8 cellular contexts compared by ENCODE assay signal in genomic region chrX:21840199-21840557, GRCh38. TPM values are rescaled to one million over a fixed set of nuclear protein-coding genes. Genes with fewer than 3 reads are reported as not detected.
DNase-seq lines count a peak whose midpoint lies in the region; ATAC-seq and TF ChIP-seq lines count a peak whose summit lies in the region.

No MANE protein-coding gene starts in this region.

- peak overlapping the region; percentile 76 to 95 (median 92) for H3K27ac ChIP-seq in BLaER1 treated with 17β-estradiol and CSF1 and Interleukin-3, amounts not matched to agents 10 nM and 100 nM
- peak overlapping the region; percentile 69 for H3K27ac ChIP-seq in cingulate gyrus (ENCODE audit: low read depth, low read length)

- H3K4me3 ChIP-seq in BLaER1 treated with 17β-estradiol and CSF1 and Interleukin-3, amounts not matched to agents 10 nM and 100 nM = peak overlapping the region; percentile 49 to 83 (median 76)

- no peaks in the 10 kb centered on the region for H3K9me3 Mint-ChIP-seq in natural killer cell

- peaks cover 7% of the 10 kb centered on the region in 2 donors for H3K4me1 Mint-ChIP-seq in natural killer cell

- peak; percentile 18 for ATAC-seq in GM19351 (IDR thresholded peaks at IDR 0.05; ENCODE audit: unreplicated experiment)
- no peak for ATAC-seq in natural killer cell

- H3K9ac ChIP-seq in BLaER1 treated with 17β-estradiol and CSF1 and Interleukin-3, amounts not matched to agents 10 nM and 100 nM = peak overlapping the region; percentile 80 to 97 (median 92)

- TF ChIP-seq CTCF in natural killer cell (IDR thresholded peaks at IDR 0.05) = no peak

- intact Hi-C loops in natural killer cell (cut with micrococcal nuclease) = no loop called here

- no peaks in the 10 kb centered on the region for H4K20me1 ChIP-seq in BLaER1 treated with 17β-estradiol and CSF1 and Interleukin-3, amounts not matched to agents 10 nM and 100 nM

- no peaks in the 10 kb centered on the region for H3K9me3 ChIP-seq in BLaER1 treated with 17β-estradiol and CSF1 and Interleukin-3, amounts not matched to agents 10 nM and 100 nM (replicated peaks in 1 of 11)

- peak overlapping the region; percentile 87 for H3K4me3 Mint-ChIP-seq in natural killer cell

- no peaks in the 10 kb centered on the region for H3K36me3 Mint-ChIP-seq in natural killer cell

- peaks cover 0 to 3% of the 10 kb centered on the region in 2 donors for H3K27me3 Mint-ChIP-seq in natural killer cell (ENCODE audit: low read depth in 2 of 2)

- peak overlapping the region; percentile 83 to 86 for H3K27ac Mint-ChIP-seq in natural killer cell

- H3K4me1 ChIP-seq in BLaER1 treated with 17β-estradiol and CSF1 and Interleukin-3, amounts not matched to agents 10 nM and 100 nM = peaks cover 0 to 10% (median 0%) of the 10 kb centered on the region in 10 experiments; a peak in 5 of 20 replicates

- DNase-seq in NCI-H526 treated with DMSO at 0.1 percent for 48 hours (lab: John Stamatoyannopoulos, UW) (peak; percentile 43), natural killer cell (no peak), NCI-H2081 (lab: John Stamatoyannopoulos, UW) (no peak), HuH-7 (ENCODE audit: low spot score) (no peak), SHP77 (lab: John Stamatoyannopoulos, UW) (no peak)

- H3K36me3 ChIP-seq in BLaER1 treated with 17β-estradiol and CSF1 and Interleukin-3, amounts not matched to agents 10 nM and 100 nM = peaks cover 3 to 20% (median 6%) of the 10 kb centered on the region in 11 experiments; a peak in 15 of 22 replicates

- peak overlapping the region; percentile 47 to 79 (median 67) for H3K4me2 ChIP-seq in BLaER1 treated with 17β-estradiol and CSF1 and Interleukin-3, amounts not matched to agents 10 nM and 100 nM

- H3K27me3 ChIP-seq in BLaER1 treated with 17β-estradiol and CSF1 and Interleukin-3, amounts not matched to agents 10 nM and 100 nM = no peaks in the 10 kb centered on the region

RNA-seq across cellular contexts. Expression of gene MBTPS2, which starts 0.8 kb away (rescaled TPM):
- 1 to 10 TPM; 5.0 to 7.5 (median 5.6) TPM for total RNA-seq in natural killer cell

RNA-seq across cellular contexts. Expression of gene YY2, which starts 15.6 kb away (rescaled TPM):
- total RNA-seq in natural killer cell = 1 to 10 TPM in 2 of 3 donors, under 1 TPM in 1; 0.92 to 1.9 (median 1.2) TPM
